Comparison of ENCODE assay signal across 15 cellular contexts in genomic region chr5:132641841-132642240, GRCh38. TPM values are rescaled to one million over a fixed set of nuclear protein-coding genes. Genes with fewer than 3 reads are reported as not detected.
"Had no signal": no experiment of that assay in that cellular context is flagged by ENCODE, and none has a peak within 500 bp of the region (broad histone marks: within the 10 kb centered on the region; RNA-seq: fewer than 3 reads in every experiment).

No MANE protein-coding gene starts in this region.

- H3K4me3 ChIP-seq: adrenal gland, body of pancreas, spleen had no signal

- H3K27ac Mint-ChIP-seq: endodermal cell had no signal

- DNase-seq: adrenal gland; body of pancreas; central memory CD4-positive, alpha-beta T cell; endodermal cell; erythroblast; left ventricle myocardium superior; mesenchymal stem cell; SIG-M5; spleen had no signal

- FAIRE-seq: keratinocyte, urothelium cell line had no signal

- H3K27ac ChIP-seq: adrenal gland, body of pancreas, spleen had no signal

- H3K4me1 Mint-ChIP-seq: endodermal cell had no signal

- H3K4me1 ChIP-seq: adrenal gland, spleen had no signal

- H3K9me3 Mint-ChIP-seq: endodermal cell had no signal

- H3K4me3 Mint-ChIP-seq: endodermal cell had no signal

- ATAC-seq: body of pancreas, left ventricle myocardium superior, sciatic nerve had no signal

- H3K27me3 ChIP-seq: adrenal gland, body of pancreas, spleen had no signal

- H3K9me3 ChIP-seq: adrenal gland, body of pancreas had no signal

RNA-seq across cellular contexts. Expression of gene IL13, which starts 16.1 kb away (rescaled TPM):
- total RNA-seq: body of pancreas, endodermal cell, left ventricle myocardium superior, osteoblast, pulmonary artery endothelial cell, sciatic nerve, spleen had no signal
- polyA plus RNA-seq: keratinocyte had no signal

RNA-seq across cellular contexts. Expression of gene IL4, which starts 31.9 kb away (rescaled TPM):
- total RNA-seq: adrenal gland, body of pancreas, endodermal cell, left ventricle myocardium superior, osteoblast, pulmonary artery endothelial cell, sciatic nerve, spleen had no signal
- polyA plus RNA-seq: adrenal gland, keratinocyte, neural cell, spleen had no signal
